Comparison of ENCODE assay signal across 8 cellular contexts in the genomic region with DNA sequence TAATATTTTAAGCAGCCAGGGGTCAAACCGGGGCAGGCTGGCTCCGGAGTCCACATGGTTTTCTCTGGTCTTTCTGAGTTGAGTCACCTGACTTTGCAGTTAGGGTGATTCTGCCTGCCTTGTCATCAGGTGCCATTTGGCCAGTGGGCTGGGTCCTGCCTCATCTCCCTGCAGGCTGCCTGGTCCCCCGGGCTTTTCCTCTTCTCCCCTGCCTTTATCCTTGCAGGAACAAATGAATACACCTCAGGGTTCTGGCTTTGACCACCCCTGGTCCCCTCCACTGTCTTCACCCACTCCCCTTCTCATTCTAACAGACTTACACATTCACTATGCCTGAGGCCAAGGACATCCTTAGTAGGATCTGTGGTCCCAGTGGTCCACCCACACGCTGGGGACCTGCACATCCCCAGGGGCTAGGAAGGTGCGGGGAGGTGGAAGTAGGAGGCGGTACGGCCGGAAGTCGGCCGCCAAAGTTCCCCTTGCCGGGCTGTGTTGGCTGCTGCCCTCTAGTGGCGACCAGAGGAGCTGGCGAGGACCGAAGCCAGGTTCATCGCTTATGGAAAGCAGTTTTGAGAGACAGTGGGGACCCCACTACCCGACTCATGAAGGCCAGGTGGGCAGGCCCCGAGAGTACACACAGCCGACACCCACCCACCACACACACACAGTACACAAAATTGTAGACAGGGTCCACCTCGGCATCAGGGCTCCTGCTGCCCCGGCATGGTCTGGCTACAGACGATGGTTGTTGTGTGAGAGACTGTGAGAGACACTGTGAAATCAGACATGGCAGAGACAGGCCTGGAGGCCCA. TPM values are rescaled to one million over a fixed set of nuclear protein-coding genes. Genes with fewer than 3 reads are reported as not detected.
DNase-seq lines count a peak whose midpoint lies in the region; ATAC-seq and TF ChIP-seq lines count a peak whose summit lies in the region.

No MANE protein-coding gene starts in this region.

- H3K27me3 ChIP-seq in thyroid gland, result no peaks in the 10 kb centered on the region

- H3K27me3 Mint-ChIP-seq in IgD-negative memory B cell, result peaks cover 4% of the 10 kb centered on the region
- H3K27me3 Mint-ChIP-seq in activated T-helper 17 cell treated with anti-CD3 and anti-CD28 coated beads, Interleukin-2, amount 50 U/mL, for 72 hours, result no peaks in the 10 kb centered on the region
- peaks cover 32% of the 10 kb centered on the region for H3K27me3 Mint-ChIP-seq in osteocyte (ENCODE audit: unreplicated experiment)

- H3K9me3 ChIP-seq in thyroid gland, result no peaks in the 10 kb centered on the region

- no peak overlapping the region for H3K4me3 ChIP-seq in thyroid gland (replicated peaks in 1 of 3)

- no peaks in the 10 kb centered on the region for H3K36me3 Mint-ChIP-seq in IgD-negative memory B cell
- H3K36me3 Mint-ChIP-seq in activated T-helper 17 cell treated with anti-CD3 and anti-CD28 coated beads, Interleukin-2, amount 50 U/mL, for 72 hours (ENCODE audit: low read depth), result no peaks in the 10 kb centered on the region
- H3K36me3 Mint-ChIP-seq in osteocyte (ENCODE audit: unreplicated experiment), result no peaks in the 10 kb centered on the region

- no peak for TF ChIP-seq POLR2A in thyroid gland (IDR thresholded peaks at IDR 0.05)

- peak; percentile 95 for TF ChIP-seq CTCF in osteocyte (IDR thresholded peaks at IDR 0.05)
- TF ChIP-seq CTCF in thyroid gland (IDR thresholded peaks at IDR 0.05), result peak; percentile 71 to 96 (median 85)

- no peaks in the 10 kb centered on the region for H3K9me3 Mint-ChIP-seq in IgD-negative memory B cell
- no peaks in the 10 kb centered on the region for H3K9me3 Mint-ChIP-seq in activated T-helper 17 cell treated with anti-CD3 and anti-CD28 coated beads, Interleukin-2, amount 50 U/mL, for 72 hours
- no peaks in the 10 kb centered on the region for H3K9me3 Mint-ChIP-seq in osteocyte (ENCODE audit: unreplicated experiment)

- DNase-seq in EH (ENCODE audit: low read depth) (peak; percentile 71), RPMI7951 (ENCODE audit: low read depth) (peak; percentile 64), germinal center (ENCODE audit: low spot score) (peak; percentile 78), osteocyte (ENCODE audit: extremely low spot score, unreplicated experiment) (peak; percentile 89), thyroid gland (peak; percentile 63 to 74)

- peak overlapping the region; percentile 39 to 90 (median 48) for H3K27ac Mint-ChIP-seq in IgD-negative memory B cell
- H3K27ac Mint-ChIP-seq in activated T-helper 17 cell treated with anti-CD3 and anti-CD28 coated beads, Interleukin-2, amount 50 U/mL, for 72 hours, result peak overlapping the region; percentile 79
- peak overlapping the region; percentile 56 for H3K27ac Mint-ChIP-seq in osteocyte (ENCODE audit: unreplicated experiment)

- H3K4me3 Mint-ChIP-seq in IgD-negative memory B cell, result peak overlapping the region; percentile 34 to 83 (median 60)
- H3K4me3 Mint-ChIP-seq in activated T-helper 17 cell treated with anti-CD3 and anti-CD28 coated beads, Interleukin-2, amount 50 U/mL, for 72 hours, result peak overlapping the region; percentile 74
- H3K4me3 Mint-ChIP-seq in osteocyte (ENCODE audit: unreplicated experiment), result peak overlapping the region; percentile 42

- H3K36me3 ChIP-seq in thyroid gland, result no peaks in the 10 kb centered on the region

- H3K27ac ChIP-seq in thyroid gland, result no peak overlapping the region

- intact Hi-C loops in thyroid gland (cut with DNase I), result loop anchor here (5.0 kb wide), 1 partner anchor 39 kb away; no protein-coding TSS in a partner anchor

- 24 to 31% methylated on average over 15 to 19 of the region's 21 CpGs for WGBS in thyroid gland, 2 donors

- peaks cover 0 to 7% of the 10 kb centered on the region in 2 donors for H3K4me1 ChIP-seq in thyroid gland

- ATAC-seq in GM21529 (IDR thresholded peaks at IDR 0.05; ENCODE audit: unreplicated experiment), result peak; percentile 95
- ATAC-seq in activated T-helper 17 cell treated with anti-CD3 and anti-CD28 coated beads, Interleukin-2, amount 50 U/mL, for 72 hours (replicated peaks), result peak; percentile 96

- H3K4me1 Mint-ChIP-seq in IgD-negative memory B cell (peaks cover 5 to 7% (median 6%) of the 10 kb centered on the region in 3 donors), osteocyte (ENCODE audit: unreplicated experiment) (peaks cover 9% of the 10 kb centered on the region)
- peaks cover 10% of the 10 kb centered on the region for H3K4me1 Mint-ChIP-seq in activated T-helper 17 cell treated with anti-CD3 and anti-CD28 coated beads, Interleukin-2, amount 50 U/mL, for 72 hours

RNA-seq across cellular contexts. Expression of gene TEX261, which starts 6.3 kb away (rescaled TPM):
- 24.9 TPM for polyA plus RNA-seq in IgD-negative memory B cell
- total RNA-seq in RPMI7951 (2014; rRNA removed; shearing (Covaris generic)), result 59.6 and 61.3 TPM in 2 replicates
- 10 to 100 TPM; 27.2 to 66.9 TPM for total RNA-seq in activated T-helper 17 cell treated with anti-CD3 and anti-CD28 coated beads, Interleukin-2, amount 50 U/mL, for 72 hours
- 64.7 and 71.2 TPM in 2 replicates for total RNA-seq in osteocyte
- total RNA-seq in thyroid gland, result 10 to 100 TPM; 37.9 to 67.7 (median 51.4) TPM

RNA-seq across cellular contexts. Expression of gene ANKRD53, which starts 22.6 kb away (rescaled TPM):
- polyA plus RNA-seq in IgD-negative memory B cell, result not detected
- 0.20 TPM in 1 of 2 replicates, not detected in the other for total RNA-seq in RPMI7951 (2014; rRNA removed; shearing (Covaris generic))
- under 1 TPM in 1 of 2 donors, not detected in 1; 0.56 TPM for total RNA-seq in activated T-helper 17 cell treated with anti-CD3 and anti-CD28 coated beads, Interleukin-2, amount 50 U/mL, for 72 hours
- total RNA-seq in osteocyte (1.9 and 2.7 TPM in 2 replicates), thyroid gland (1 to 10 TPM; 1.5 to 4.3 (median 2.7) TPM)
